10 cellular contexts compared by ENCODE assay signal in genomic region chr5:77882670-77883257, GRCh38.
A peak's percentile ranks its signal among the peaks of the same experiment; 100 is the strongest.
DNase-seq lines count a peak whose midpoint lies in the region; FAIRE-seq and TF ChIP-seq lines count a peak whose summit lies in the region.
"Had no signal": no experiment of that assay in that cellular context is flagged by ENCODE, and none has a peak within 500 bp of the region (broad histone marks: within the 10 kb centered on the region; RNA-seq: fewer than 3 reads in every experiment).

No MANE protein-coding gene starts in this region.

- in situ Hi-C loops in astrocyte of the spinal cord (cut with HindIII; ENCODE audit: low sequenced_read_pairs), result no loop called here

- WGBS in small intestine, 3 donors, result 89 to 91% (median 90%) methylated on average over 6 of the region's 6 CpGs

- H4K20me1 ChIP-seq in osteoblast (ENCODE audit: insufficient read depth, low read length), result no peaks in the 10 kb centered on the region

- no peaks in the 10 kb centered on the region for H3K79me2 ChIP-seq in osteoblast (ENCODE audit: insufficient read depth, low read length)

- no peak for FAIRE-seq in small intestine (lab: Jason Lieb, UNC)

- peak; percentile 38 for DNase-seq in GM12865 (ENCODE audit: low read depth)
- DNase-seq in NOMO-1 treated with DMSO at 0.1 percent for 48 hours (lab: John Stamatoyannopoulos, UW; ENCODE audit: unreplicated experiment), result peak; percentile 70
- peak; percentile 54 for DNase-seq in astrocyte of the spinal cord (ENCODE audit: low read depth, low spot score)
- DNase-seq in osteoblast (ENCODE audit: insufficient read length, low spot score, missing footprints), result no peak
- DNase-seq in small intestine, result no peak
- no peak for DNase-seq in NCI-H146 treated with DMSO at 0.1 percent for 48 hours (lab: John Stamatoyannopoulos, UW; ENCODE audit: unreplicated experiment)
- no peak for DNase-seq in stimulated activated naive CD4-positive, alpha-beta T cell treated with Interleukin-2 at 50 U/mL for 16 hours (lab: John Stamatoyannopoulos, UW)
- DNase-seq: NCI-H526 had no signal

- no peaks in the 10 kb centered on the region for H3K36me3 ChIP-seq in osteoblast (ENCODE audit: insufficient read depth, low read length)
- H3K36me3 ChIP-seq in small intestine (ENCODE audit: control insufficient read depth in 2 of 2, insufficient read depth in 2 of 2, low read length in 2 of 2), result no peaks in the 10 kb centered on the region

- H3K9me3 ChIP-seq in osteoblast (ENCODE audit: low read depth, low read length) (no peaks in the 10 kb centered on the region), small intestine (ENCODE audit: control insufficient read depth, low read depth) (no peaks in the 10 kb centered on the region)

- TF ChIP-seq CTCF in GM12865 (IDR thresholded peaks at IDR 0.05; ENCODE audit: insufficient read depth, low read depth, low read length, missing control alignments) (no peak), astrocyte of the spinal cord (IDR thresholded peaks at IDR 0.05; ENCODE audit: low read depth, low read length) (no peak), osteoblast (IDR thresholded peaks at IDR 0.05; ENCODE audit: extremely low read depth, low read depth, low read length) (no peak)

- H3K4me3 ChIP-seq in GM12865 (ENCODE audit: low read depth, low read length) (no peak overlapping the region), astrocyte of the spinal cord (ENCODE audit: low read depth, low read length) (no peak overlapping the region), osteoblast (ENCODE audit: insufficient read depth, low read length) (no peak overlapping the region), small intestine (ENCODE audit: low read depth in 1 of 2, low read length in 2 of 2) (no peak overlapping the region)

- peak overlapping the region; percentile 9 for H3K4me2 ChIP-seq in osteoblast (ENCODE audit: insufficient read depth, low read length)
- H3K4me2 ChIP-seq: KMS-11 had no signal

- H3K27ac ChIP-seq in osteoblast (ENCODE audit: low read depth, low read length) (peak overlapping the region; percentile 49), small intestine (ENCODE audit: low read depth in 1 of 2, low read length in 1 of 2) (no peak overlapping the region)
- H3K27ac ChIP-seq: KMS-11, VCaP had no signal

- no peak overlapping the region for H2AFZ ChIP-seq in osteoblast (ENCODE audit: low read length)

- H3K4me1 ChIP-seq in osteoblast (ENCODE audit: insufficient read depth, low read length), result peaks cover 19% of the 10 kb centered on the region
- no peaks in the 10 kb centered on the region for H3K4me1 ChIP-seq in small intestine (ENCODE audit: control insufficient read depth in 2 of 2, insufficient read depth in 1 of 2, low read depth in 1 of 2, low read length in 1 of 2)

- H3K27me3 ChIP-seq in osteoblast (ENCODE audit: insufficient read depth, low read length), result no peaks in the 10 kb centered on the region
- no peaks in the 10 kb centered on the region for H3K27me3 ChIP-seq in small intestine (ENCODE audit: control insufficient read depth in 2 of 2, insufficient read depth in 2 of 2, low read length in 2 of 2)

Comparison
In these comparisons a context has a peak if more than half of its experiments do, and no peak if none do; other contexts are left out.
1. DNase-seq: peak in GM12865 (single experiment), NOMO-1 treated with DMSO at 0.1 percent for 48 hours (single experiment) and astrocyte of the spinal cord (single experiment); none in osteoblast (single experiment), small intestine (single experiment), NCI-H146 treated with DMSO at 0.1 percent for 48 hours (single experiment) and stimulated activated naive CD4-positive, alpha-beta T cell treated with Interleukin-2 at 50 U/mL for 16 hours (single experiment).